ENCODE assay signal across 1 cellular context in the genomic region with DNA sequence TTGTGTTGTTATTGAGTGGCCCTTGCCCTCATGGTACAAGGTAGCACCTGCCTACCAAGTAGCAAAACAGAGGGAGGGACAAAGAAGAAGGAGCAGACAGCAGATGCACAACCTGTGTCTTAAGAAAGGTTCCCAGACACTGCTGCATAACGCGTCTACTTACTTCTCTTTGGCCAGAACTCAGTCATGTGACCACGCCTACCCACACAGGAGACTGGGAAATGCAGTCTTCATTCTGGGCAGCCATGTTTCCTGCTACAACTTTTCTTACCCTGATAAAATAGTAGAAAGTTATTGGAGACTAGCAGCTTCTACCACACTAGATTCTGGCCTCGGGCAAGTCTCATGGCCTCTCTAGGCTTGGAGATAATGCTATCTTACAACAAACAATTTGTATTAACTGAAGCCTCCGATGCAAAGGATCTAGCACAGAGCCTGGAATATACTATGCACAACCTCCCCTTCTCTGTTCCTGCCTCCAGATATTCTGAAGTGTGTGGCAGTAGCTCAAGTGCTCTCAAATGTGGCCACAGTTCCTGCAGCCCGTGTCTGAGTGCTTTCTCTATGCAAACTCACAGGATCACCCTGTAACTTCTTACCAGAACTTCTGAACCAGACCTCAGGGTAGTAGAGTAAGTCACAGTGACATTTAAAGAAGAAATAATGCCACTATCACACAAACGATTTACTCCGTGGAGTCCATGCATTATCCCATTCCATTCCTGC.
TF ChIP-seq lines count a peak whose summit lies in the region.

No MANE protein-coding gene starts in this region.

TF ChIP-seq in SK-N-SH, 30 proteins besides CTCF, POLR2A, EP300 and RAD21 (continued from another document):
- TF ChIP-seq, protein P1, sequence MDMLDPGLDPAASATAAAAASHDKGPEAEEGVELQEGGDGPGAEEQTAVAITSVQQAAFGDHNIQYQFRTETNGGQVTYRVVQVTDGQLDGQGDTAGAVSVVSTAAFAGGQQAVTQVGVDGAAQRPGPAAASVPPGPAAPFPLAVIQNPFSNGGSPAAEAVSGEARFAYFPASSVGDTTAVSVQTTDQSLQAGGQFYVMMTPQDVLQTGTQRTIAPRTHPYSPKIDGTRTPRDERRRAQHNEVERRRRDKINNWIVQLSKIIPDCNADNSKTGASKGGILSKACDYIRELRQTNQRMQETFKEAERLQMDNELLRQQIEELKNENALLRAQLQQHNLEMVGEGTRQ (IDR thresholded peaks at IDR 0.05; ENCODE audit: borderline replicate concordance, low read depth, low read length), result peak; percentile 50; the same call in 1 of the 2 replicates
- TF ChIP-seq, protein P2, sequence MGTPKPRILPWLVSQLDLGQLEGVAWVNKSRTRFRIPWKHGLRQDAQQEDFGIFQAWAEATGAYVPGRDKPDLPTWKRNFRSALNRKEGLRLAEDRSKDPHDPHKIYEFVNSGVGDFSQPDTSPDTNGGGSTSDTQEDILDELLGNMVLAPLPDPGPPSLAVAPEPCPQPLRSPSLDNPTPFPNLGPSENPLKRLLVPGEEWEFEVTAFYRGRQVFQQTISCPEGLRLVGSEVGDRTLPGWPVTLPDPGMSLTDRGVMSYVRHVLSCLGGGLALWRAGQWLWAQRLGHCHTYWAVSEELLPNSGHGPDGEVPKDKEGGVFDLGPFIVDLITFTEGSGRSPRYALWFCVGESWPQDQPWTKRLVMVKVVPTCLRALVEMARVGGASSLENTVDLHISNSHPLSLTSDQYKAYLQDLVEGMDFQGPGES (IDR thresholded peaks at IDR 0.05; ENCODE audit: low read depth, low read length), result no peak
- TF ChIP-seq RCOR1 (IDR thresholded peaks at IDR 0.05; ENCODE audit: low read length) (no peak), NFIC (IDR thresholded peaks at IDR 0.05; ENCODE audit: borderline replicate concordance) (no peak), TEAD4 (IDR thresholded peaks at IDR 0.05; ENCODE audit: borderline replicate concordance, insufficient read depth) (no peak), GABPA (IDR thresholded peaks at IDR 0.05; ENCODE audit: low read depth) (no peak), CHD2 (IDR thresholded peaks at IDR 0.05; ENCODE audit: low read length, partially characterized antibody) (no peak), EZH2phosphoT487 (IDR thresholded peaks at IDR 0.05; ENCODE audit: borderline replicate concordance, low read depth) (no peak), JUND (IDR thresholded peaks at IDR 0.05) (no peak)
- TF ChIP-seq, protein P3, sequence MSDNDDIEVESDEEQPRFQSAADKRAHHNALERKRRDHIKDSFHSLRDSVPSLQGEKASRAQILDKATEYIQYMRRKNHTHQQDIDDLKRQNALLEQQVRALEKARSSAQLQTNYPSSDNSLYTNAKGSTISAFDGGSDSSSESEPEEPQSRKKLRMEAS (IDR thresholded peaks at IDR 0.05; ENCODE audit: low read depth), result no peak
